ENCODE assay signal across 19 cellular contexts in the genomic region with DNA sequence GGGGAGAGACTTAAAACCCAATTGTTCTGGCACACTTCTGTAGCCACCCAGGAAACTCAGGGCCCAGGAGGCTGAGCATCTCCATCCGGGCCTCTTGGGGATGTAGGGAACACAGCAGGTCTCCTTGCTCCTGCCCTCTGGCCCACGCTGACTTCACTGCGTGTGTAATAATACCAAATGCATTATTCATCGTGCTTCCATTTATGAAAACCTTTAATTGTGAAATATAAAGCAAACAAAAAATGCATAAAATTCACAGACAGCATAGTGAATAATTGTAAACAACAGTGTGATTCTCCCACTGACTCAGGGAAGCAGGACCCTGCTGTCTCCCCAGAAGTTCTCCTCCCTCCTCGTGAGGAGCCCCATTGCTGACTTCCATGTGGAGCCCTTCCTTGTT.
DNase-seq lines count a peak whose midpoint lies in the region; TF ChIP-seq lines count a peak whose summit lies in the region.
"Had no signal": no experiment of that assay in that cellular context is flagged by ENCODE, and none has a peak within 500 bp of the region (broad histone marks: within the 10 kb centered on the region; RNA-seq: fewer than 3 reads in every experiment).

No MANE protein-coding gene starts in this region.

- H3K4me1 Mint-ChIP-seq in glutamatergic neuron (ENCODE audit: low read depth, unreplicated experiment) = no peaks in the 10 kb centered on the region
- H3K4me1 Mint-ChIP-seq in neural progenitor cell = peaks cover 13% of the 10 kb centered on the region
- H3K4me1 Mint-ChIP-seq: CD4-positive, alpha-beta memory T cell had no signal

- H3K79me2 ChIP-seq in osteoblast (ENCODE audit: insufficient read depth, low read length) (no peaks in the 10 kb centered on the region), neural progenitor cell (ENCODE audit: low read depth) (no peaks in the 10 kb centered on the region)

- H3K9me3 ChIP-seq in MG63 (no peaks in the 10 kb centered on the region), osteoblast (ENCODE audit: low read depth, low read length) (peaks cover 2% of the 10 kb centered on the region), neural progenitor cell (ENCODE audit: low read depth) (no peaks in the 10 kb centered on the region)
- H3K9me3 ChIP-seq: BE2C had no signal

- H3K4me3 Mint-ChIP-seq in glutamatergic neuron (ENCODE audit: unreplicated experiment) (no peak overlapping the region), neural progenitor cell (no peak overlapping the region)
- H3K4me3 Mint-ChIP-seq: CD4-positive, alpha-beta memory T cell had no signal

- H2AFZ ChIP-seq in osteoblast (ENCODE audit: low read length) (no peak overlapping the region), neural progenitor cell (replicated peaks) (no peak overlapping the region)

- H3K4me3 ChIP-seq in MG63 (no peak overlapping the region), choroid plexus epithelial cell (ENCODE audit: low read depth, low read length) (no peak overlapping the region), osteoblast (ENCODE audit: insufficient read depth, low read length) (no peak overlapping the region), neural progenitor cell (no peak overlapping the region)

- H3K27me3 ChIP-seq in MG63 (no peaks in the 10 kb centered on the region), osteoblast (ENCODE audit: insufficient read depth, low read length) (no peaks in the 10 kb centered on the region), neural progenitor cell (no peaks in the 10 kb centered on the region)
- H3K27me3 ChIP-seq: BE2C had no signal

- H3K36me3 ChIP-seq in MG63 (no peaks in the 10 kb centered on the region), osteoblast (ENCODE audit: insufficient read depth, low read length) (no peaks in the 10 kb centered on the region), neural progenitor cell (no peaks in the 10 kb centered on the region)
- H3K36me3 ChIP-seq: BE2C had no signal

- TF ChIP-seq CTCF in choroid plexus epithelial cell (conservative IDR thresholded peaks at IDR 0.05; ENCODE audit: low read depth, low read length) (no peak), osteoblast (IDR thresholded peaks at IDR 0.05; ENCODE audit: extremely low read depth, low read depth, low read length) (no peak), glutamatergic neuron (IDR thresholded peaks at IDR 0.05; ENCODE audit: partially characterized antibody, unreplicated experiment) (no peak), neural progenitor cell (IDR thresholded peaks at IDR 0.05) (no peak)

- H3K27ac Mint-ChIP-seq in glutamatergic neuron (ENCODE audit: unreplicated experiment) (no peak overlapping the region), neural progenitor cell (no peak overlapping the region)
- H3K27ac Mint-ChIP-seq: CD4-positive, alpha-beta memory T cell had no signal

- H3K9me3 Mint-ChIP-seq in glutamatergic neuron (ENCODE audit: unreplicated experiment) (peaks cover 2% of the 10 kb centered on the region), neural progenitor cell (peaks cover 5% of the 10 kb centered on the region)

- no peak overlapping the region for H3K9ac ChIP-seq in neural progenitor cell

- H4K20me1 ChIP-seq in osteoblast (ENCODE audit: insufficient read depth, low read length) = no peaks in the 10 kb centered on the region
- no peaks in the 10 kb centered on the region for H4K20me1 ChIP-seq in neural progenitor cell (ENCODE audit: low read depth)

- H3K36me3 Mint-ChIP-seq in glutamatergic neuron (ENCODE audit: unreplicated experiment) (no peaks in the 10 kb centered on the region), neural progenitor cell (no peaks in the 10 kb centered on the region)
- H3K36me3 Mint-ChIP-seq: CD4-positive, alpha-beta memory T cell had no signal

- H3K27me3 Mint-ChIP-seq in glutamatergic neuron (ENCODE audit: unreplicated experiment) (peaks cover 5% of the 10 kb centered on the region), neural progenitor cell (ENCODE audit: insufficient read depth, low read depth) (peaks cover 2% of the 10 kb centered on the region)

- H3K27ac ChIP-seq in osteoblast (ENCODE audit: low read depth, low read length) (peak overlapping the region; percentile 3), neural progenitor cell (no peak overlapping the region)

- H3K4me2 ChIP-seq in osteoblast (ENCODE audit: insufficient read depth, low read length) (no peak overlapping the region), neural progenitor cell (no peak overlapping the region)

- no peaks in the 10 kb centered on the region for H3F3A ChIP-seq in neural progenitor cell (ENCODE audit: low read depth)

- DNase-seq in ELR (ENCODE audit: low read depth) (peak; percentile 29), MG63 (peak; percentile 52), choroid plexus epithelial cell (ENCODE audit: low read depth) (peak; percentile 86), osteoblast (ENCODE audit: insufficient read length, low spot score, missing footprints) (no peak), hypothalamus (lab: John Stamatoyannopoulos, UW) (no peak), glutamatergic neuron (no peak), neural progenitor cell (ENCODE audit: low spot score) (no peak), germinal center (ENCODE audit: low spot score) (no peak)
- DNase-seq: BE2C; CD4-positive, alpha-beta memory T cell; DMS79; GDM1; GOT3; NCI-H1092; NCI-H226; NCI-H69; NK-92 treated with Interleukin-12 subunit alpha and Interleukin-12 subunit beta, amount 100 ng/mL, for 24 hours; OCI-M1; Right ventricle myocardium superior had no signal

- H3K4me1 ChIP-seq in osteoblast (ENCODE audit: insufficient read depth, low read length) (peaks cover 2% of the 10 kb centered on the region), neural progenitor cell (peaks cover 9% of the 10 kb centered on the region)
- H3K4me1 ChIP-seq: BE2C had no signal

Comparison
In these comparisons a context has a peak if more than half of its experiments do, and no peak if none do; other contexts are left out.
1. DNase-seq: peak in ELR (single experiment), MG63 (single experiment) and choroid plexus epithelial cell (single experiment); none in osteoblast (single experiment), hypothalamus (0 of 51), glutamatergic neuron (single experiment), neural progenitor cell (single experiment) and germinal center (single experiment).